Comparison of ENCODE assay signal across 13 cellular contexts in the genomic region with DNA sequence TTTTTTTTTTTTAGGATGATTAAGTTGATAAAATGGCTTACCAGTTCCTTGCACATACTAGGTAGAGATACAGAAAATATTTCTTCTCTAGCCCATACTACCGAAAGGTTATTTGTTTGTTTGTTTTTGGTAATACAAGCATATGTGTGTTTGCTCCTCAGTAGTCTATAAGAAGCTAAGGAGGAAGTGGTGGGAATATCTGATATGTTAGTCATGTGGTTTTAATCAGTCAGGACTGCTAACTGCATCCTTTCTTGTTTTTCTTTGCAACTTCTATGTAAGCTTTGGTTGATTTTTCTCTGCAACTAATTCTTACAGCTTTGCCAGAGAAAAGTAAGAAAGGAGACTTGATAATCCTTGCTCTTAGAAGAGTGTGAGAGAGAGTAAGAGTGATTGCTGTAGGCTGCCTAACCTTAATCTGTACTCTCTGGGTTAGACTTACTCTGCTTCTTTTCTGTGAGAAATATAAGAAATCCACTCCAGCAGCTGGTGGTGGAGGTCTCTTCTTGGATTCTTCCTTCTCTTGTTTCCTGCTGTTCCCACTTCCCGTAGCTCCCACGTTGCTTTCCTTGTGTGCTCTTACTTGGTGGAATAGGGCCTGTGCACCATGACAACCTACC. TPM values are rescaled to one million over a fixed set of nuclear protein-coding genes. Genes with fewer than 3 reads are reported as not detected.
DNase-seq lines count a peak whose midpoint lies in the region; ATAC-seq, FAIRE-seq and TF ChIP-seq lines count a peak whose summit lies in the region.
"Had no signal": no experiment of that assay in that cellular context is flagged by ENCODE, and none has a peak within 500 bp of the region (broad histone marks: within the 10 kb centered on the region; RNA-seq: fewer than 3 reads in every experiment).

No MANE protein-coding gene starts in this region.

- no peak for ATAC-seq in GM21447 (IDR thresholded peaks at IDR 0.05; ENCODE audit: unreplicated experiment)
- ATAC-seq in HG03565 (IDR thresholded peaks at IDR 0.05; ENCODE audit: unreplicated experiment) = no peak
- no peak for ATAC-seq in gastroesophageal sphincter
- ATAC-seq: activated T-cell treated with anti-CD3 and anti-CD28 coated beads, Interleukin-2, amount 50 U/mL, for 4 hours had no signal

- H3K4me1 Mint-ChIP-seq in CD4-positive, alpha-beta memory T cell = peaks cover 44 to 61% (median 52%) of the 10 kb centered on the region in 4 donors
- H3K4me1 Mint-ChIP-seq in mesothelial cell of epicardium = peaks cover 42% of the 10 kb centered on the region

- peak overlapping the region in 5 of 8 donors; percentile 26 to 84 (median 57) for H3K4me3 Mint-ChIP-seq in CD4-positive, alpha-beta memory T cell
- no peak overlapping the region for H3K4me3 Mint-ChIP-seq in mesothelial cell of epicardium
- H3K4me3 Mint-ChIP-seq: activated T-cell treated with anti-CD3 and anti-CD28 coated beads, Interleukin-2, amount 50 U/mL, for 4 hours; T-helper 1 cell treated with Interleukin-12 subunit alpha and Interleukin-12 subunit beta and Interleukin-4 antibody, amounts not matched to agents 30 μg/mL and 1 μg/mL, for 36 hours had no signal

- H3K36me3 Mint-ChIP-seq in CD4-positive, alpha-beta memory T cell = peaks cover 0 to 4% of the 10 kb centered on the region in 2 donors
- H3K36me3 Mint-ChIP-seq in mesothelial cell of epicardium = peaks cover 7% of the 10 kb centered on the region

- TF ChIP-seq EP300 in gastroesophageal sphincter (IDR thresholded peaks at IDR 0.05) = no peak

- no peak for DNase-seq in CD4-positive, alpha-beta memory T cell
- peak; percentile 34 for DNase-seq in NCI-H226
- DNase-seq in bronchial epithelial cell (ENCODE audit: low read depth) = peak; percentile 75
- no peak for DNase-seq in mesothelial cell of epicardium (ENCODE audit: low spot score in 2 of 2, unreplicated experiment in 2 of 2)
- DNase-seq in hippocampal formation (lab: John Stamatoyannopoulos, UW) = no peak
- DNase-seq: activated T-cell treated with anti-CD3 and anti-CD28 coated beads, Interleukin-2, amount 50 U/mL, for 4 hours; DMS153; left cardiac atrium; NCI-H2171 treated with DMSO at 0.1 percent for 48 hours had no signal

- POLR2A ChIA-PET in CD4-positive, alpha-beta memory T cell (lab: Charles Lee; ENCODE audit: partially characterized antibody) = interaction anchor here (0.9 to 2.2 kb wide), 4 partner anchors 9 to 29 kb away, joined by 3 to 9 read pairs (median 4); no protein-coding TSS in a partner anchor

- H3K9me3 Mint-ChIP-seq in CD4-positive, alpha-beta memory T cell = no peaks in the 10 kb centered on the region
- no peaks in the 10 kb centered on the region for H3K9me3 Mint-ChIP-seq in mesothelial cell of epicardium
- H3K9me3 Mint-ChIP-seq: activated T-cell treated with anti-CD3 and anti-CD28 coated beads, Interleukin-2, amount 50 U/mL, for 4 hours; T-helper 1 cell treated with Interleukin-12 subunit alpha and Interleukin-12 subunit beta and Interleukin-4 antibody, amounts not matched to agents 30 μg/mL and 1 μg/mL, for 36 hours had no signal

- H3K36me3 ChIP-seq in CD4-positive, alpha-beta memory T cell (ENCODE audit: insufficient read depth, low read length) = no peaks in the 10 kb centered on the region
- peaks cover 3% of the 10 kb centered on the region for H3K36me3 ChIP-seq in bronchial epithelial cell (ENCODE audit: control insufficient read depth, insufficient read depth, low read length)
- peaks cover 0 to 4% of the 10 kb centered on the region in 2 donors for H3K36me3 ChIP-seq in gastroesophageal sphincter

- 78 to 85% methylated on average over 2 to 3 of the region's 3 CpGs for WGBS in gastroesophageal sphincter (ENCODE audit: low coverage in 1 of 2), 2 donors

- H3K4me3 ChIP-seq in CD4-positive, alpha-beta memory T cell (ENCODE audit: low read length in 2 of 2) = no peak overlapping the region
- H3K4me3 ChIP-seq in bronchial epithelial cell (ENCODE audit: low read depth, low read length) = no peak overlapping the region
- no peak overlapping the region for H3K4me3 ChIP-seq in gastroesophageal sphincter

- intact Hi-C loops in CD4-positive, alpha-beta memory T cell (cut with micrococcal nuclease) = no loop called here

- H3K27ac Mint-ChIP-seq in CD4-positive, alpha-beta memory T cell = peak overlapping the region in 2 of 7 donors; percentile 67 to 86
- peak overlapping the region; percentile 70 for H3K27ac Mint-ChIP-seq in mesothelial cell of epicardium
- H3K27ac Mint-ChIP-seq: T-helper 1 cell treated with Interleukin-12 subunit alpha and Interleukin-12 subunit beta and Interleukin-4 antibody, amounts not matched to agents 30 μg/mL and 1 μg/mL, for 36 hours had no signal

- H3K27me3 Mint-ChIP-seq in CD4-positive, alpha-beta memory T cell = no peaks in the 10 kb centered on the region
- no peaks in the 10 kb centered on the region for H3K27me3 Mint-ChIP-seq in mesothelial cell of epicardium (ENCODE audit: low read depth)

- peaks cover 49% of the 10 kb centered on the region for H3K4me1 ChIP-seq in CD4-positive, alpha-beta memory T cell (ENCODE audit: insufficient read depth, low read length)
- peaks cover 0 to 11% (median 0%) of the 10 kb centered on the region in 3 donors for H3K4me1 ChIP-seq in gastroesophageal sphincter

- no peak for TF ChIP-seq POLR2A in gastroesophageal sphincter (IDR thresholded peaks at IDR 0.05)

- CTCF ChIA-PET in CD4-positive, alpha-beta memory T cell (lab: Charles Lee; ENCODE audit: partially characterized antibody) = interaction anchor here (0.6 to 1.7 kb wide), 6 partner anchors 9 to 216 kb away, joined by 3 to 9 read pairs (median 4); no protein-coding TSS in a partner anchor

- TF ChIP-seq CTCF in bronchial epithelial cell (IDR thresholded peaks at IDR 0.05; ENCODE audit: insufficient read depth, low read length, severe bottlenecking) (no peak), mesothelial cell of epicardium (IDR thresholded peaks at IDR 0.05; ENCODE audit: unreplicated experiment) (no peak), gastroesophageal sphincter (IDR thresholded peaks at IDR 0.05) (no peak)

- FAIRE-seq in bronchial epithelial cell (lab: Jason Lieb, UNC) = no peak

- no peaks in the 10 kb centered on the region for H3K9me3 ChIP-seq in CD4-positive, alpha-beta memory T cell (ENCODE audit: control insufficient read depth in 1 of 2, low read length in 2 of 2)
- no peaks in the 10 kb centered on the region for H3K9me3 ChIP-seq in gastroesophageal sphincter

- H3K27me3 ChIP-seq in CD4-positive, alpha-beta memory T cell (ENCODE audit: insufficient read depth, low read length) = no peaks in the 10 kb centered on the region
- H3K27me3 ChIP-seq in bronchial epithelial cell (ENCODE audit: control insufficient read depth, insufficient read depth, low read length) (no peaks in the 10 kb centered on the region), gastroesophageal sphincter (no peaks in the 10 kb centered on the region)

- no peak overlapping the region for H3K27ac ChIP-seq in CD4-positive, alpha-beta memory T cell (ENCODE audit: low read depth, low read length)
- H3K27ac ChIP-seq in gastroesophageal sphincter = no peak overlapping the region

RNA-seq across cellular contexts. Expression of a gene that starts 28.3 kb away (rescaled TPM):
- 10 to 100 TPM; 25.2 to 30.2 TPM for total RNA-seq in CD4-positive, alpha-beta memory T cell
- 10 to 100 TPM; 21.9 to 31.3 TPM for polyA plus RNA-seq in CD4-positive, alpha-beta memory T cell
- total RNA-seq in bronchial epithelial cell = 49.2 and 49.5 TPM in 2 replicates
- total RNA-seq in mesothelial cell of epicardium = 83.6 to 88.5 TPM (median 84.1 TPM) in 3 replicates
- 100 to 1,000 TPM in 2 of 4 donors, 10 to 100 TPM in 2; 65.1 to 192 (median 97.8) TPM for total RNA-seq in gastroesophageal sphincter

Comparison
In these comparisons a context has a peak if more than half of its experiments do, and no peak if none do; other contexts are left out.
1. DNase-seq: peak in NCI-H226 (single experiment) and bronchial epithelial cell (single experiment); none in CD4-positive, alpha-beta memory T cell (0 of 5), mesothelial cell of epicardium (0 of 2) and hippocampal formation (0 of 2).